Comparison of ENCODE assay signal across 21 cellular contexts in genomic region chr1:29752141-29752540, GRCh38.
A peak's percentile ranks its signal among the peaks of the same experiment; 100 is the strongest.
DNase-seq lines count a peak whose midpoint lies in the region; ATAC-seq, FAIRE-seq and TF ChIP-seq lines count a peak whose summit lies in the region.
"Had no signal": no experiment of that assay in that cellular context is flagged by ENCODE, and none has a peak within 500 bp of the region (broad histone marks: within the 10 kb centered on the region; RNA-seq: fewer than 3 reads in every experiment).

No MANE protein-coding gene starts in this region.

- FAIRE-seq in A549 (lab: Jason Lieb, UNC), result no peak

- 63% methylated on average over 8 of the region's 8 CpGs for WGBS in A549 (ENCODE audit: missing lambda C conversion rate)

- TF ChIP-seq CTCF in A549 (IDR thresholded peaks at IDR 0.05) (no peak), HEK293 (tag by site-specific recombination; IDR thresholded peaks at IDR 0.05) (no peak), coronary artery (IDR thresholded peaks at IDR 0.05) (no peak)

- DNase-seq in A549 (ENCODE audit: low read depth in 1 of 2, low spot score in 1 of 2) (no peak), coronary artery (ENCODE audit: low spot score) (peak; percentile 52), mesenteric fat pad (ENCODE audit: low spot score) (peak; percentile 43), D341Med (ENCODE audit: low spot score) (no peak), G401 (ENCODE audit: low spot score) (no peak), EL (no peak)
- DNase-seq: activated CD4-positive, alpha-beta T cell treated with anti-CD3 and anti-CD28 coated beads for 48 hours; activated naive CD8-positive, alpha-beta T cell treated with anti-CD3 and anti-CD28 coated beads for 36 hours; activated T-cell treated with anti-CD3 and anti-CD28 coated beads, Interleukin-2, amount 50 U/mL, for 72 hours; Calu3; effector CD8-positive, alpha-beta T cell; hypothalamus; left lung; MG63; NCI-H187; NCI-H510A; stomach; uterus had no signal

- no peak overlapping the region for H3K4me3 Mint-ChIP-seq in activated T-helper 17 cell treated with anti-CD3 and anti-CD28 coated beads, Interleukin-2, amount 50 U/mL, for 72 hours
- H3K4me3 Mint-ChIP-seq: activated naive CD8-positive, alpha-beta T cell treated with anti-CD3 and anti-CD28 coated beads for 36 hours; activated T-cell treated with anti-CD3 and anti-CD28 coated beads, Interleukin-2, amount 50 U/mL, for 72 hours; B cell had no signal

- H3K9me3 ChIP-seq in A549 (no peaks in the 10 kb centered on the region), HEK293 (ENCODE audit: control insufficient read depth, insufficient read depth, low read depth, low read length) (no peaks in the 10 kb centered on the region)
- H3K9me3 ChIP-seq: left lung, MG63, stomach, uterus had no signal

- TF ChIP-seq EP300 in A549 (IDR thresholded peaks at IDR 0.05), result no peak

- TF ChIP-seq POLR2A in A549 (IDR thresholded peaks at IDR 0.05; ENCODE audit: low read length), result no peak

- no peaks in the 10 kb centered on the region for H3K4me1 Mint-ChIP-seq in activated T-helper 17 cell treated with anti-CD3 and anti-CD28 coated beads, Interleukin-2, amount 50 U/mL, for 72 hours
- H3K4me1 Mint-ChIP-seq: activated naive CD8-positive, alpha-beta T cell treated with anti-CD3 and anti-CD28 coated beads for 36 hours; B cell had no signal

- no peak for TF ChIP-seq RAD21 in A549 (conservative IDR thresholded peaks at IDR 0.05 in 1 of 2, IDR thresholded peaks at IDR 0.05 in 1 of 2)

- POLR2A ChIA-PET in A549 (lab: Yijun Ruan, JAX) (no interaction called here), HEK293 (lab: Yijun Ruan, JAX) (no interaction called here)

- H3K4me2 ChIP-seq in A549, result no peak overlapping the region

- peaks cover 6% of the 10 kb centered on the region for H3K27me3 Mint-ChIP-seq in activated T-helper 17 cell treated with anti-CD3 and anti-CD28 coated beads, Interleukin-2, amount 50 U/mL, for 72 hours

- H3K4me3 ChIP-seq in A549, result no peak overlapping the region
- H3K4me3 ChIP-seq in HEK293 (ENCODE audit: low read depth, low read length), result no peak overlapping the region
- H3K4me3 ChIP-seq in coronary artery, result no peak overlapping the region
- H3K4me3 ChIP-seq: left lung, MG63, stomach, uterus had no signal

- H3K9me3 Mint-ChIP-seq in activated T-helper 17 cell treated with anti-CD3 and anti-CD28 coated beads, Interleukin-2, amount 50 U/mL, for 72 hours, result no peaks in the 10 kb centered on the region
- H3K9me3 Mint-ChIP-seq: activated naive CD8-positive, alpha-beta T cell treated with anti-CD3 and anti-CD28 coated beads for 36 hours; activated T-cell treated with anti-CD3 and anti-CD28 coated beads, Interleukin-2, amount 50 U/mL, for 72 hours had no signal

- H3K27ac Mint-ChIP-seq in activated T-helper 17 cell treated with anti-CD3 and anti-CD28 coated beads, Interleukin-2, amount 50 U/mL, for 72 hours, result no peak overlapping the region
- H3K27ac Mint-ChIP-seq: activated naive CD8-positive, alpha-beta T cell treated with anti-CD3 and anti-CD28 coated beads for 36 hours; activated T-cell treated with anti-CD3 and anti-CD28 coated beads, Interleukin-2, amount 50 U/mL, for 72 hours; B cell had no signal

- no peak overlapping the region for H3K27ac ChIP-seq in A549
- H3K27ac ChIP-seq in HEK293 (ENCODE audit: extremely low read depth, low read depth, low read length), result no peak overlapping the region
- H3K27ac ChIP-seq in coronary artery, result no peak overlapping the region
- H3K27ac ChIP-seq: left lung, stomach, uterus had no signal

- H3K36me3 ChIP-seq in HEK293 (ENCODE audit: control insufficient read depth in 2 of 2, insufficient read depth in 1 of 2, low read length in 2 of 2), result no peaks in the 10 kb centered on the region
- H3K36me3 ChIP-seq: left lung, MG63, stomach, uterus had no signal

- CTCF ChIA-PET in A549 (lab: Yijun Ruan, JAX) (no interaction called here), HEK293 (lab: Yijun Ruan, JAX) (interaction anchor here (0.7 to 0.9 kb wide), 2 partner anchors 420 to 516 kb away, joined by 4 to 6 read pairs; partner anchors contain the start of gene PTPRU)

- no peaks in the 10 kb centered on the region for H3K4me1 ChIP-seq in A549
- H3K4me1 ChIP-seq in HEK293 (ENCODE audit: control insufficient read depth, insufficient read depth, low read length), result no peaks in the 10 kb centered on the region
- H3K4me1 ChIP-seq: left lung, stomach, uterus had no signal

- no peak for ATAC-seq in A549
- no peak for ATAC-seq in activated T-helper 17 cell treated with anti-CD3 and anti-CD28 coated beads, Interleukin-2, amount 50 U/mL, for 72 hours (replicated peaks)
- ATAC-seq: activated T-cell treated with anti-CD3 and anti-CD28 coated beads, Interleukin-2, amount 50 U/mL, for 72 hours; left lung had no signal

- in situ Hi-C loops in G401 (cut with HindIII; ENCODE audit: low sequenced_read_pairs), result no loop called here

- no peaks in the 10 kb centered on the region for H3K36me3 Mint-ChIP-seq in activated T-helper 17 cell treated with anti-CD3 and anti-CD28 coated beads, Interleukin-2, amount 50 U/mL, for 72 hours (ENCODE audit: low read depth)
- H3K36me3 Mint-ChIP-seq: activated naive CD8-positive, alpha-beta T cell treated with anti-CD3 and anti-CD28 coated beads for 36 hours had no signal

TF ChIP-seq in A549, 52 proteins besides CTCF, POLR2A, EP300 and RAD21:
- no peak for TF ChIP-seq ZSCAN20 (CRISPR knock-in tag; IDR thresholded peaks at IDR 0.05)
- TF ChIP-seq REST (IDR thresholded peaks at IDR 0.05), result peak; percentile 73

TF ChIP-seq in HEK293, 187 proteins besides CTCF, POLR2A, EP300 and RAD21:
- TF ChIP-seq ZNF394 (tag by site-specific recombination; IDR thresholded peaks at IDR 0.05; ENCODE audit: borderline replicate concordance) (no peak), ZNF48 (tag by site-specific recombination; IDR thresholded peaks at IDR 0.05) (no peak), REST (tag by site-specific recombination; IDR thresholded peaks at IDR 0.05) (peak; percentile 87)

Comparison
In these comparisons a context has a peak if more than half of its experiments do, and no peak if none do; other contexts are left out.
1. DNase-seq: peak in coronary artery (single experiment) and mesenteric fat pad (single experiment); none in A549 (0 of 2), D341Med (single experiment), G401 (single experiment) and EL (single experiment).
2. Of the 5 proteins assayed by ChIP-seq in both HEK293 and A549: peak only in HEK293: none; only in A549: none; in both: REST; in neither: 4.